Comparison of ENCODE assay signal across 20 cellular contexts in the genomic region with DNA sequence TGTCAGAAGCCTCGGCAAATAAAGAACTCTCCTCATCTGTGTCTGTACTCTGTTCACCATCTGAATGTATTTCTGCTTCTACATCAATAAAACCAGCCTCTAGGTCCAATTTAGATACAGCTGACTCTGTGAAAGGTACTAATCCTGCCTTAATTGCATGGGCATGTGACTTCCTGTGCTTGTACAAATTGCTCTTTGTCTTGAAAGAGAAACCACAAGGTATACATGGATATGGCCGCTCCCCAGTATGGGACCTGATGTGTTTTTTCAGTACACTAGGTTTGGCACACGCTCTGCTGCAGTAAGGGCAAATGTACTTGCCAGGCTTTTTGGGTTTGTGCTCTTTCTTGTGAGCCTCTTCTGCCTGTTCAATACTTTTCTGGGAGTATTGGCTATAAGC.
DNase-seq lines count a peak whose midpoint lies in the region; ATAC-seq and TF ChIP-seq lines count a peak whose summit lies in the region.
"Had no signal": no experiment of that assay in that cellular context is flagged by ENCODE, and none has a peak within 500 bp of the region (broad histone marks: within the 10 kb centered on the region; RNA-seq: fewer than 3 reads in every experiment).

No MANE protein-coding gene starts in this region.

- no peaks in the 10 kb centered on the region for H3K27me3 Mint-ChIP-seq in activated naive CD4-positive, alpha-beta T cell treated with anti-CD3 and anti-CD28 coated beads, Interleukin-2, amount 10 ng/mL, durations not matched to agents 7 days and 5 days
- H3K27me3 Mint-ChIP-seq in activated naive CD8-positive, alpha-beta T cell treated with anti-CD3 and anti-CD28 coated beads, Interleukin-2, amount 50 U/mL, for 24 hours = no peaks in the 10 kb centered on the region
- no peaks in the 10 kb centered on the region for H3K27me3 Mint-ChIP-seq in MCF 10A (ENCODE audit: insufficient read depth, unreplicated experiment)
- H3K27me3 Mint-ChIP-seq: activated B cell treated with CpG ODN at 0.5 μM for 24 hours, IgD-negative memory B cell had no signal

- H3K27ac Mint-ChIP-seq in activated naive CD4-positive, alpha-beta T cell treated with anti-CD3 and anti-CD28 coated beads, Interleukin-2, amount 10 ng/mL, durations not matched to agents 7 days and 5 days = peak overlapping the region; percentile 34
- H3K27ac Mint-ChIP-seq in activated naive CD8-positive, alpha-beta T cell treated with anti-CD3 and anti-CD28 coated beads, Interleukin-2, amount 50 U/mL, for 24 hours = peak overlapping the region; percentile 84
- no peak overlapping the region for H3K27ac Mint-ChIP-seq in MCF 10A (ENCODE audit: low read depth, unreplicated experiment)
- H3K27ac Mint-ChIP-seq: activated B cell treated with CpG ODN at 0.5 μM for 24 hours, IgD-negative memory B cell had no signal

- no peak for TF ChIP-seq CTCF in MCF 10A (IDR thresholded peaks at IDR 0.05; ENCODE audit: unreplicated experiment)

- CTCF ChIA-PET in activated naive CD4-positive, alpha-beta T cell treated with anti-CD3 and anti-CD28 coated beads, Interleukin-2, amount 10 ng/mL, durations not matched to agents 7 days and 5 days (lab: Charles Lee) = no interaction called here
- CTCF ChIA-PET in MCF 10A (lab: Yijun Ruan, JAX) = interaction anchor here (0.6 kb wide), 1 partner anchor 738 kb away, joined by 3 read pairs; no protein-coding TSS in a partner anchor

- POLR2A ChIA-PET in MCF 10A (lab: Yijun Ruan, JAX) = no interaction called here

- H3K4me1 Mint-ChIP-seq in activated naive CD4-positive, alpha-beta T cell treated with anti-CD3 and anti-CD28 coated beads, Interleukin-2, amount 10 ng/mL, durations not matched to agents 7 days and 5 days = peaks cover 19% of the 10 kb centered on the region
- H3K4me1 Mint-ChIP-seq in activated naive CD8-positive, alpha-beta T cell treated with anti-CD3 and anti-CD28 coated beads, Interleukin-2, amount 50 U/mL, for 24 hours = peaks cover 51% of the 10 kb centered on the region
- H3K4me1 Mint-ChIP-seq in MCF 10A (ENCODE audit: insufficient read depth, unreplicated experiment) = no peaks in the 10 kb centered on the region
- H3K4me1 Mint-ChIP-seq: activated B cell treated with CpG ODN at 0.5 μM for 24 hours had no signal

- H3K9me3 Mint-ChIP-seq in activated naive CD4-positive, alpha-beta T cell treated with anti-CD3 and anti-CD28 coated beads, Interleukin-2, amount 10 ng/mL, durations not matched to agents 7 days and 5 days = peaks cover 2% of the 10 kb centered on the region
- no peaks in the 10 kb centered on the region for H3K9me3 Mint-ChIP-seq in activated naive CD8-positive, alpha-beta T cell treated with anti-CD3 and anti-CD28 coated beads, Interleukin-2, amount 50 U/mL, for 24 hours
- no peaks in the 10 kb centered on the region for H3K9me3 Mint-ChIP-seq in MCF 10A (ENCODE audit: unreplicated experiment)
- H3K9me3 Mint-ChIP-seq: activated B cell treated with CpG ODN at 0.5 μM for 24 hours, IgD-negative memory B cell had no signal

- ATAC-seq in activated naive CD8-positive, alpha-beta T cell treated with anti-CD3 and anti-CD28 coated beads, Interleukin-2, amount 50 U/mL, for 24 hours = peak; percentile 29
- ATAC-seq in stimulated activated naive CD8-positive, alpha-beta T cell treated with anti-CD3 and anti-CD28 coated beads, Interleukin-15, Interleukin-2, amounts not matched to agents 100 U/mL and 50 U/mL, for 24 hours = peak; percentile 17
- ATAC-seq in HG03280 (IDR thresholded peaks at IDR 0.05; ENCODE audit: unreplicated experiment) = no peak
- ATAC-seq: left lung, right cardiac atrium, Right ventricle myocardium inferior had no signal

- no TSS peak for BruUV-seq in MCF 10A (replicated peaks; lab: Mats Ljungman, UMichigan)

- intact Hi-C loops in MCF 10A (cut with micrococcal nuclease) = no loop called here
- intact Hi-C loops in posterior vena cava (cut with DNase I) = no loop called here

- peaks cover 59% of the 10 kb centered on the region for H3K36me3 Mint-ChIP-seq in activated naive CD4-positive, alpha-beta T cell treated with anti-CD3 and anti-CD28 coated beads, Interleukin-2, amount 10 ng/mL, durations not matched to agents 7 days and 5 days
- H3K36me3 Mint-ChIP-seq in activated naive CD8-positive, alpha-beta T cell treated with anti-CD3 and anti-CD28 coated beads, Interleukin-2, amount 50 U/mL, for 24 hours (ENCODE audit: low read depth) = peaks cover 63% of the 10 kb centered on the region
- H3K36me3 Mint-ChIP-seq in MCF 10A (ENCODE audit: insufficient read depth, unreplicated experiment) = peaks cover 61% of the 10 kb centered on the region

- H3K4me3 Mint-ChIP-seq in activated naive CD4-positive, alpha-beta T cell treated with anti-CD3 and anti-CD28 coated beads, Interleukin-2, amount 10 ng/mL, durations not matched to agents 7 days and 5 days = no peak overlapping the region
- H3K4me3 Mint-ChIP-seq in activated naive CD8-positive, alpha-beta T cell treated with anti-CD3 and anti-CD28 coated beads, Interleukin-2, amount 50 U/mL, for 24 hours = no peak overlapping the region
- H3K4me3 Mint-ChIP-seq in MCF 10A (ENCODE audit: unreplicated experiment) = no peak overlapping the region
- H3K4me3 Mint-ChIP-seq: activated B cell treated with CpG ODN at 0.5 μM for 24 hours, IgD-negative memory B cell had no signal

- peak; percentile 28 for DNase-seq in activated naive CD4-positive, alpha-beta T cell treated with anti-CD3 and anti-CD28 coated beads, Interleukin-2, amount 10 ng/mL, durations not matched to agents 7 days and 5 days
- DNase-seq in activated naive CD4-positive, alpha-beta T cell (lab: John Stamatoyannopoulos, UW) = no peak
- DNase-seq in SW480 (ENCODE audit: low spot score) (peak; percentile 61), MCF 10A (ENCODE audit: unreplicated experiment) (no peak), posterior vena cava (ENCODE audit: low spot score) (no peak)
- DNase-seq in activated naive CD8-positive, alpha-beta T cell treated with anti-CD3 and anti-CD28 coated beads, Interleukin-2, amount 50 U/mL, for 24 hours = no peak
- DNase-seq in stimulated activated naive CD8-positive, alpha-beta T cell treated with anti-CD3 and anti-CD28 coated beads, Interleukin-15, Interleukin-2, amounts not matched to agents 100 U/mL and 50 U/mL, for 24 hours = no peak
- DNase-seq: activated B cell treated with CpG ODN at 0.5 μM for 24 hours; activated CD8-positive, alpha-beta memory T cell treated with anti-CD3 and anti-CD28 coated beads, Interleukin-2, amount 50 U/mL, for 48 hours; EL; H7; left lung; NCI-H1092 treated with DMSO at 0.1 percent for 48 hours; NCI-H2171; NCI-H526 treated with DMSO at 0.1 percent for 48 hours; nucleus accumbens had no signal

Comparison
In these comparisons a context has a peak if more than half of its experiments do, and no peak if none do; other contexts are left out.
1. DNase-seq: peak in activated naive CD4-positive, alpha-beta T cell treated with anti-CD3 and anti-CD28 coated beads, Interleukin-2, amount 10 ng/mL, durations not matched to agents 7 days and 5 days (single experiment) and SW480 (single experiment); none in activated naive CD4-positive, alpha-beta T cell (0 of 4), activated naive CD8-positive, alpha-beta T cell treated with anti-CD3 and anti-CD28 coated beads, Interleukin-2, amount 50 U/mL, for 24 hours (single experiment), stimulated activated naive CD8-positive, alpha-beta T cell treated with anti-CD3 and anti-CD28 coated beads, Interleukin-15, Interleukin-2, amounts not matched to agents 100 U/mL and 50 U/mL, for 24 hours (single experiment), MCF 10A (single experiment) and posterior vena cava (single experiment).